Comparison of ENCODE assay signal across 1 cellular context in genomic region chr4:5751073-5751917, GRCh38.
TF ChIP-seq lines count a peak whose summit lies in the region.

No MANE protein-coding gene starts in this region.

TF ChIP-seq in H1, 55 proteins besides CTCF, POLR2A, EP300 and RAD21 (continued from another document):
- no peak for TF ChIP-seq TAF7 (optimal IDR thresholded peaks at IDR 0.05; ENCODE audit: borderline replicate concordance, low read depth, low read length)
- no peak for TF ChIP-seq TBP (IDR thresholded peaks at IDR 0.05; ENCODE audit: low read depth, low read length)
